ENCODE assay signal across 1 cellular context in genomic region chr1:84690397-84691138, GRCh38.
A peak's percentile ranks its signal among the peaks of the same experiment; 100 is the strongest.
TF ChIP-seq lines count a peak whose summit lies in the region.

TSS of gene SSX2IP (minus strand) at chr1:84690461. CDS start at chr1:84671219, 19,242 bp downstream.

TF ChIP-seq in HepG2, 621 proteins besides CTCF, POLR2A, EP300 and RAD21 (continued from another document and continues in another):
- no peak for TF ChIP-seq ZBTB39 (CRISPR knock-in tag; IDR thresholded peaks at IDR 0.05)
- TF ChIP-seq SRSF1 (optimal IDR thresholded peaks at IDR 0.05; ENCODE audit: low read depth, low read length): peak; percentile 40
- TF ChIP-seq ZNF180 (CRISPR knock-in tag; IDR thresholded peaks at IDR 0.05; ENCODE audit: borderline replicate concordance, low read depth): no peak
- TF ChIP-seq ZXDC (CRISPR knock-in tag; IDR thresholded peaks at IDR 0.05): 0 out of 2 replicates have a peak, but pooled peaks have one; percentile 31
- TF ChIP-seq MIER2 (CRISPR knock-in tag; IDR thresholded peaks at IDR 0.05): no peak
- peak; percentile 46 for TF ChIP-seq GATAD1 (CRISPR knock-in tag; IDR thresholded peaks at IDR 0.05)
- no peak for TF ChIP-seq ZSCAN21 (CRISPR knock-in tag; IDR thresholded peaks at IDR 0.05; ENCODE audit: borderline replicate concordance)
- TF ChIP-seq MAX (IDR thresholded peaks at IDR 0.05): peak; percentile 36; the same call in 1 of the 2 replicates
- 0 out of 2 replicates have a peak, but pooled peaks have one; percentile 41 for TF ChIP-seq ZNF674 (CRISPR knock-in tag; IDR thresholded peaks at IDR 0.05; ENCODE audit: low read depth)
- TF ChIP-seq RNF219 (CRISPR knock-in tag; IDR thresholded peaks at IDR 0.05): no peak
- peak; percentile 56 for TF ChIP-seq POGZ (CRISPR knock-in tag; IDR thresholded peaks at IDR 0.05)
- no peak for TF ChIP-seq ZNF143 (CRISPR knock-in tag; IDR thresholded peaks at IDR 0.05)
- TF ChIP-seq HBP1 (CRISPR knock-in tag; IDR thresholded peaks at IDR 0.05; ENCODE audit: low read depth): peak; percentile 22; the same call in 1 of the 2 replicates
- 0 out of 2 replicates have a peak, but pooled peaks have one; percentile 12 for TF ChIP-seq MIER3 (CRISPR knock-in tag; IDR thresholded peaks at IDR 0.05; ENCODE audit: borderline replicate concordance)
- TF ChIP-seq FOXO1 (CRISPR knock-in tag; IDR thresholded peaks at IDR 0.05): no peak
- TF ChIP-seq ZNF331 (CRISPR knock-in tag; IDR thresholded peaks at IDR 0.05): no peak
- TF ChIP-seq ZNF782 (CRISPR knock-in tag; IDR thresholded peaks at IDR 0.05; ENCODE audit: borderline replicate concordance): no peak
- TF ChIP-seq ZSCAN29 (CRISPR knock-in tag; conservative IDR thresholded peaks at IDR 0.05): peak; percentile 97
- TF ChIP-seq PCBP2 (optimal IDR thresholded peaks at IDR 0.05; ENCODE audit: low read depth, low read length, poor library complexity, severe bottlenecking): no peak
- no peak for TF ChIP-seq CEBPB (IDR thresholded peaks at IDR 0.05; ENCODE audit: borderline replicate concordance, low read depth, low read length)
- no peak for TF ChIP-seq SOX6 (IDR thresholded peaks at IDR 0.05)
- 0 out of 2 replicates have a peak, but pooled peaks have one; percentile 12 for TF ChIP-seq SOX6 (CRISPR knock-in tag; IDR thresholded peaks at IDR 0.05)
- TF ChIP-seq MAZ (IDR thresholded peaks at IDR 0.05; ENCODE audit: borderline replicate concordance, low read depth, low read length): peak; percentile 77; the same call in 1 of the 2 replicates
- TF ChIP-seq MAZ (CRISPR knock-in tag; IDR thresholded peaks at IDR 0.05; ENCODE audit: low read depth): peak; percentile 80
- TF ChIP-seq SMAD1 (CRISPR knock-in tag; IDR thresholded peaks at IDR 0.05; ENCODE audit: borderline replicate concordance, low read depth): peak; percentile 26; the same call in 1 of the 2 replicates
- TF ChIP-seq ZBTB25 (CRISPR knock-in tag; IDR thresholded peaks at IDR 0.05): peak; percentile 73
- peak; percentile 37; the same call in 1 of the 2 replicates for TF ChIP-seq SIN3A (IDR thresholded peaks at IDR 0.05; ENCODE audit: borderline replicate concordance, low read depth, low read length)
- TF ChIP-seq ZNF639 (CRISPR knock-in tag; conservative IDR thresholded peaks at IDR 0.05): peak; percentile 66; the same call in 1 of the 2 replicates
- TF ChIP-seq ARNT (IDR thresholded peaks at IDR 0.05): no peak
- TF ChIP-seq FOXA3 (CRISPR knock-in tag; IDR thresholded peaks at IDR 0.05): peak; percentile 16; the same call in 1 of the 2 replicates
- no peak for TF ChIP-seq ZBTB40 (IDR thresholded peaks at IDR 0.05)
- TF ChIP-seq ZBTB40 (CRISPR knock-in tag; IDR thresholded peaks at IDR 0.05): no peak
- TF ChIP-seq LRRFIP1 (CRISPR knock-in tag; conservative IDR thresholded peaks at IDR 0.05): no peak
- 0 out of 2 replicates have a peak, but pooled peaks have one; percentile 13 for TF ChIP-seq RARA (CRISPR knock-in tag; IDR thresholded peaks at IDR 0.05)
